Comparison of ENCODE assay signal across 11 cellular contexts in genomic region chr20:9919271-9920014, GRCh38.
DNase-seq lines count a peak whose midpoint lies in the region; ATAC-seq and TF ChIP-seq lines count a peak whose summit lies in the region.
"Had no signal": no experiment of that assay in that cellular context is flagged by ENCODE, and none has a peak within 500 bp of the region (broad histone marks: within the 10 kb centered on the region; RNA-seq: fewer than 3 reads in every experiment).

No MANE protein-coding gene starts in this region.

- H3K9me3 Mint-ChIP-seq in stimulated activated memory B cell treated with anti-CD40 and anti-IgM and Interleukin-4, amounts not matched to agents 10 μg/mL and 1 μg/mL and 100 μg/mL, for 72 hours = no peaks in the 10 kb centered on the region
- H3K9me3 Mint-ChIP-seq in endothelial cell (ENCODE audit: unreplicated experiment) = no peaks in the 10 kb centered on the region
- H3K9me3 Mint-ChIP-seq: activated CD4-positive, alpha-beta memory T cell treated with anti-CD3 and anti-CD28 coated beads for 36 hours; HFFc6 had no signal

- H3K27ac Mint-ChIP-seq in stimulated activated memory B cell treated with anti-CD40 and anti-IgM and Interleukin-4, amounts not matched to agents 10 μg/mL and 1 μg/mL and 100 μg/mL, for 72 hours = peak overlapping the region; percentile 27
- no peak overlapping the region for H3K27ac Mint-ChIP-seq in endothelial cell (ENCODE audit: unreplicated experiment)
- H3K27ac Mint-ChIP-seq: activated CD4-positive, alpha-beta memory T cell treated with anti-CD3 and anti-CD28 coated beads for 36 hours; HFFc6 had no signal

- ATAC-seq in GM19035 (IDR thresholded peaks at IDR 0.05; ENCODE audit: unreplicated experiment) (peak; percentile 79), HG02642 (IDR thresholded peaks at IDR 0.05; ENCODE audit: poor library complexity, unreplicated experiment) (peak; percentile 91), HG03469 (IDR thresholded peaks at IDR 0.05; ENCODE audit: unreplicated experiment) (peak; percentile 78)
- ATAC-seq in stimulated activated memory B cell treated with anti-CD40 and anti-IgM and Interleukin-4, amounts not matched to agents 10 μg/mL and 1 μg/mL and 100 μg/mL, for 72 hours = peak; percentile 70

- no peaks in the 10 kb centered on the region for H3K36me3 Mint-ChIP-seq in stimulated activated memory B cell treated with anti-CD40 and anti-IgM and Interleukin-4, amounts not matched to agents 10 μg/mL and 1 μg/mL and 100 μg/mL, for 72 hours
- no peaks in the 10 kb centered on the region for H3K36me3 Mint-ChIP-seq in endothelial cell (ENCODE audit: low read depth, unreplicated experiment)
- H3K36me3 Mint-ChIP-seq: activated CD4-positive, alpha-beta memory T cell treated with anti-CD3 and anti-CD28 coated beads for 36 hours had no signal

- no peak for DNase-seq in endothelial cell (ENCODE audit: low spot score)
- DNase-seq in effector CD8-positive, alpha-beta T cell (lab: John Stamatoyannopoulos, UW) = no peak
- DNase-seq in stimulated activated CD4-positive, alpha-beta T cell treated with anti-CD3 and anti-CD28 coated beads, Interleukin-4, amount 100 ng/mL, for 1 hour = no peak
- DNase-seq: activated CD4-positive, alpha-beta memory T cell treated with anti-CD3 and anti-CD28 coated beads for 36 hours; DND-41; HFFc6; NCI-H1694 had no signal

- H3K4me1 Mint-ChIP-seq in stimulated activated memory B cell treated with anti-CD40 and anti-IgM and Interleukin-4, amounts not matched to agents 10 μg/mL and 1 μg/mL and 100 μg/mL, for 72 hours = peaks cover 21% of the 10 kb centered on the region
- no peaks in the 10 kb centered on the region for H3K4me1 Mint-ChIP-seq in endothelial cell (ENCODE audit: unreplicated experiment)

- H3K4me3 Mint-ChIP-seq in stimulated activated memory B cell treated with anti-CD40 and anti-IgM and Interleukin-4, amounts not matched to agents 10 μg/mL and 1 μg/mL and 100 μg/mL, for 72 hours = no peak overlapping the region
- H3K4me3 Mint-ChIP-seq in endothelial cell (ENCODE audit: unreplicated experiment) = no peak overlapping the region
- H3K4me3 Mint-ChIP-seq: activated CD4-positive, alpha-beta memory T cell treated with anti-CD3 and anti-CD28 coated beads for 36 hours; HFFc6 had no signal

- H3K27me3 Mint-ChIP-seq in stimulated activated memory B cell treated with anti-CD40 and anti-IgM and Interleukin-4, amounts not matched to agents 10 μg/mL and 1 μg/mL and 100 μg/mL, for 72 hours = peaks cover 9% of the 10 kb centered on the region
- H3K27me3 Mint-ChIP-seq in endothelial cell (ENCODE audit: unreplicated experiment) = no peaks in the 10 kb centered on the region

- no peak for TF ChIP-seq CTCF in endothelial cell (IDR thresholded peaks at IDR 0.05; ENCODE audit: unreplicated experiment)
